ENCODE assay signal across 25 cellular contexts in the genomic region with DNA sequence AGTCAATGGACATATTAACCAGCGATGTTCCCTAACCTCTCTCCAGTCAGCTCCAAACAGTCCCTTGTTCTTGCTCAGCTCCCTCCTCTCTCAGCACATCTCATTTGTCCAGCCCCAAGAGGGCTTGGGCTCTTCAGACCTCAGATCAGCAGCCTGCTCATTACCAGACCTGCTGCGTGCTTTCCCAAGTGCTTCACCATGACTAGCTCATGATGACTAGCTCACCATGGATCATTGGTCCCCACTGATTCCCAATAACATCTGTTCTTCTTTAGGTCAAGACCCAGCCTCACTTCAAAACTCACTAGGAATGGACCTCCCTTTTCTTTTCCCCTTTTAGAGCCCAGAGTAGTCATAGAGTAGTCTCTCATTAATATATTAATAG.
"Had no signal": no experiment of that assay in that cellular context is flagged by ENCODE, and none has a peak within 500 bp of the region (broad histone marks: within the 10 kb centered on the region; RNA-seq: fewer than 3 reads in every experiment).

No MANE protein-coding gene starts in this region.

- H3K27me3 ChIP-seq: adrenal gland, Peyer's patch had no signal

- ATAC-seq: activated T-helper 17 cell treated with anti-CD3 and anti-CD28 coated beads, Interleukin-2, amount 50 U/mL, for 72 hours had no signal

- H3K36me3 ChIP-seq: adrenal gland, Peyer's patch had no signal

- DNase-seq: activated B cell treated with CpG ODN at 0.5 μM for 24 hours; activated CD4-positive, alpha-beta memory T cell treated with anti-CD3 and anti-CD28 coated beads, Interleukin-2, amount 10 ng/mL, durations not matched to agents 7 days and 5 days; activated CD4-positive, alpha-beta T cell treated with anti-CD3 and anti-CD28 coated beads, Interleukin-2, amount 10 ng/mL, durations not matched to agents 7 days and 5 days; activated gamma-delta T cell treated with Interleukin-2 at 50 U/mL for 16 hours; activated naive CD4-positive, alpha-beta T cell treated with anti-CD3 and anti-CD28 coated beads, Interleukin-2, amount 10 ng/mL, durations not matched to agents 7 days and 5 days; activated naive CD8-positive, alpha-beta T cell treated with anti-CD3 and anti-CD28 coated beads, Interleukin-2, amount 10 ng/mL, durations not matched to agents 7 days and 5 days; activated T-cell treated with anti-CD3 and anti-CD28 coated beads for 4 hours; activated T-cell treated with anti-CD3 and anti-CD28 coated beads, Interleukin-2, amount 50 U/mL, for 48 hours; anterior cingulate cortex; central memory CD4-positive, alpha-beta T cell; KG1; NCI-H1092; NCI-H1417; NCI-H1930; NCI-H2107; NCI-H2171 treated with DMSO at 0.1 percent for 48 hours; NCI-H226; NCI-H510A; NCI-H526 treated with DMSO at 0.1 percent for 48 hours; NCI-H82; OCI-M1; Peyer's patch; SHP77 treated with DMSO at 0.1 percent for 48 hours had no signal

- H3K27ac ChIP-seq: adrenal gland, Peyer's patch had no signal

- H3K4me3 ChIP-seq: adrenal gland, Peyer's patch had no signal

- H3K9me3 ChIP-seq: adrenal gland, Peyer's patch had no signal

- H3K4me1 ChIP-seq: adrenal gland, Peyer's patch had no signal
